Comparison of ENCODE assay signal across 31 cellular contexts in the genomic region with DNA sequence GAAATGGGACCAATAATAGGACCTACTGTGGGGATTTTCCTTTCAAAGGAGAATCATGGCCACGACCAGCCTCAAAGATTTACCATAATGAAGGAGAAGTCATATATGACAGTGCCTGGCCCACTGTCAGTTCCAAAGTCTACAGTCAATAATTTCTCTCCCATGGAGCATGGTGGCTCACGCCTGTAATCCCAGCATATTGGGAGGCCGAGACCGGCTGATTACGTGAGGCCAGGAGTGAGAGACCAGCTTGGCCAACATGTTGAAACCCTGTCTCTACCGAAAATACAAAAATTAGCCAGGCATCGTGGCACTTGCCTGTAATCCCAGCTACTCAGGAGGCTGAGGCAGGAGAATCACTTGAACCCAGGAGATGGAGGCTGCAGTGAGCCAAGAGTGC. TPM values are rescaled to one million over a fixed set of nuclear protein-coding genes. Genes with fewer than 3 reads are reported as not detected.
DNase-seq lines count a peak whose midpoint lies in the region; ATAC-seq, FAIRE-seq and TF ChIP-seq lines count a peak whose summit lies in the region.
"Had no signal": no experiment of that assay in that cellular context is flagged by ENCODE, and none has a peak within 500 bp of the region (broad histone marks: within the 10 kb centered on the region; RNA-seq: fewer than 3 reads in every experiment).

No MANE protein-coding gene starts in this region.

- H3K27me3 Mint-ChIP-seq in endodermal cell (ENCODE audit: insufficient read depth), result no peaks in the 10 kb centered on the region
- H3K27me3 Mint-ChIP-seq: activated naive CD8-positive, alpha-beta T cell treated with anti-CD3 and anti-CD28 coated beads, Interleukin-2, amount 50 U/mL, for 24 hours had no signal

- 93 to 94% methylated on average over 7 of the region's 7 CpGs for WGBS in heart right ventricle, 2 donors
- WGBS in endodermal cell (ENCODE audit: insufficient coverage in 1 of 2, insufficient read length in 1 of 2), 2 experiments, result 93 to 96% methylated on average over 7 of the region's 7 CpGs
- WGBS in pancreas, 2 donors, result 71 to 77% methylated on average over 7 of the region's 7 CpGs
- no CpG with 5 or more reads among the region's 7 CpGs for WGBS in mesendoderm (ENCODE audit: extremely low coverage, insufficient coverage, low lambda C conversion rate)

- H3K23ac ChIP-seq in mesendoderm (ENCODE audit: low read length), result no peak overlapping the region

- no peak overlapping the region for H4K5ac ChIP-seq in mesendoderm (ENCODE audit: low read length)

- no peak overlapping the region for H3K18ac ChIP-seq in mesendoderm (ENCODE audit: low read length)

- H3K27ac ChIP-seq in heart right ventricle (peak overlapping the region in 6 of 10 donors; percentile 63 to 82 (median 78)), endodermal cell (ENCODE audit: low read depth, low read length) (peak overlapping the region; percentile 96), pancreas (peak overlapping the region; percentile 61 to 82 (median 70)), upper lobe of right lung (peak overlapping the region; percentile 2), mesendoderm (ENCODE audit: low read depth, low read length) (no peak overlapping the region)
- H3K27ac ChIP-seq: brain microvascular endothelial cell, colonic mucosa, esophagus squamous epithelium, transverse colon had no signal

- no peak for FAIRE-seq in pancreas (lab: Jason Lieb, UNC)
- FAIRE-seq: A549, K562, keratinocyte had no signal

- H3K4ac ChIP-seq in mesendoderm (ENCODE audit: low read depth, low read length), result no peak overlapping the region

- no peaks in the 10 kb centered on the region for H3K79me2 ChIP-seq in mesendoderm (ENCODE audit: control insufficient read depth, insufficient read depth, low read length)

- no peak overlapping the region for H3K4me2 ChIP-seq in mesendoderm (ENCODE audit: low read length)
- H3K4me2 ChIP-seq: A549, SK-N-SH had no signal

- DNase-seq in heart right ventricle (no peak), left cardiac atrium (no peak), endodermal cell (no peak), pancreas (no peak), upper lobe of right lung (no peak), dedifferentiated amniotic fluid mesenchymal stem cell (ENCODE audit: extremely low spot score) (no peak), COR-L47 (lab: John Stamatoyannopoulos, UW) (no peak), mesendoderm (no peak)
- DNase-seq: activated CD4-positive, alpha-beta T cell treated with anti-CD3 and anti-CD28 coated beads, Interleukin-2, amount 50 U/mL, for 1 hour; activated CD8-positive, alpha-beta memory T cell treated with anti-CD3 and anti-CD28 coated beads, Interleukin-2, amount 50 U/mL, for 4 hours; activated naive CD8-positive, alpha-beta T cell treated with anti-CD3 and anti-CD28 coated beads, Interleukin-2, amount 50 U/mL, for 24 hours; brain microvascular endothelial cell; CD8-positive, alpha-beta memory T cell; colonic mucosa; DMS53; esophagus squamous epithelium; GDM1; mammary epithelial cell; MG63; NCI-H2081; NCI-H345; NCI-H748 treated with DMSO at 0.1 percent for 48 hours; RPMI8226; stimulated activated CD4-positive, alpha-beta T cell treated with anti-CD3 and anti-CD28 coated beads, Interleukin-12 subunit alpha, Interleukin-12 subunit beta, amount 100 ng/mL, for 4 hours; stimulated activated CD4-positive, alpha-beta T cell treated with anti-CD3 and anti-CD28 coated beads, Interleukin-4, amount 100 ng/mL, for 24 hours; transverse colon had no signal

- no peak overlapping the region for H3K4me3 Mint-ChIP-seq in endodermal cell
- H3K4me3 Mint-ChIP-seq: activated naive CD8-positive, alpha-beta T cell treated with anti-CD3 and anti-CD28 coated beads, Interleukin-2, amount 50 U/mL, for 24 hours; CD8-positive, alpha-beta memory T cell had no signal

- ATAC-seq in heart right ventricle (no peak), left cardiac atrium (no peak), pancreas (no peak), upper lobe of right lung (no peak)
- ATAC-seq: A549; activated naive CD8-positive, alpha-beta T cell treated with anti-CD3 and anti-CD28 coated beads, Interleukin-2, amount 50 U/mL, for 24 hours; K562 had no signal

- peaks cover 7% of the 10 kb centered on the region for H3K4me1 Mint-ChIP-seq in endodermal cell

- intact Hi-C loops in heart right ventricle (cut with DNase I) (loop anchor here in 1 of 10 donors (5.0 kb wide), 1 partner anchor 52 kb away; no protein-coding TSS in a partner anchor), left cardiac atrium (cut with DNase I) (loop anchor here in 1 of 2 donors (5.0 kb wide), 1 partner anchor 47 kb away; no protein-coding TSS in a partner anchor), pancreas (cut with DNase I) (no loop called here), upper lobe of right lung (cut with DNase I) (no loop called here)

- no peak overlapping the region for H3K9ac ChIP-seq in endodermal cell (ENCODE audit: extremely low read depth, low read length, poor library complexity, severe bottlenecking)
- H3K9ac ChIP-seq in mesendoderm (ENCODE audit: low read length), result no peak overlapping the region
- H3K9ac ChIP-seq: SK-N-SH had no signal

- H2BK5ac ChIP-seq in mesendoderm (ENCODE audit: low read length), result no peak overlapping the region

- H3K36me3 ChIP-seq in heart right ventricle (no peaks in the 10 kb centered on the region), endodermal cell (ENCODE audit: control insufficient read depth, insufficient read depth, low read length) (no peaks in the 10 kb centered on the region), pancreas (no peaks in the 10 kb centered on the region), upper lobe of right lung (no peaks in the 10 kb centered on the region), mesendoderm (ENCODE audit: control insufficient read depth, insufficient read depth, low read length) (no peaks in the 10 kb centered on the region)
- H3K36me3 ChIP-seq: brain microvascular endothelial cell, colonic mucosa, esophagus squamous epithelium, gastrocnemius medialis, MG63, transverse colon had no signal

- H3K27ac Mint-ChIP-seq in endodermal cell, result peak overlapping the region; percentile 30
- H3K27ac Mint-ChIP-seq: activated naive CD8-positive, alpha-beta T cell treated with anti-CD3 and anti-CD28 coated beads, Interleukin-2, amount 50 U/mL, for 24 hours; CD8-positive, alpha-beta memory T cell had no signal

- no peak overlapping the region for H3K56ac ChIP-seq in mesendoderm (ENCODE audit: low read length)

- no peaks in the 10 kb centered on the region for H3K79me1 ChIP-seq in mesendoderm (ENCODE audit: low read length)

- no peaks in the 10 kb centered on the region for H3K27me3 ChIP-seq in heart right ventricle
- no peaks in the 10 kb centered on the region for H3K27me3 ChIP-seq in endodermal cell (ENCODE audit: control insufficient read depth, insufficient read depth, low read length, poor library complexity, severe bottlenecking)
- no peaks in the 10 kb centered on the region for H3K27me3 ChIP-seq in pancreas
- H3K27me3 ChIP-seq in upper lobe of right lung, result no peaks in the 10 kb centered on the region
- no peaks in the 10 kb centered on the region for H3K27me3 ChIP-seq in mesendoderm (ENCODE audit: insufficient read depth, low read length, poor library complexity)
- H3K27me3 ChIP-seq: brain microvascular endothelial cell, colonic mucosa, esophagus squamous epithelium, gastrocnemius medialis, MG63, transverse colon had no signal

- no peaks in the 10 kb centered on the region for H3K36me3 Mint-ChIP-seq in endodermal cell (ENCODE audit: low read depth)

- H2AK5ac ChIP-seq in mesendoderm (ENCODE audit: low read length), result no peak overlapping the region

- H3K4me1 ChIP-seq in heart right ventricle (peaks cover 0 to 22% (median 12%) of the 10 kb centered on the region in 9 donors), endodermal cell (ENCODE audit: control insufficient read depth, insufficient read depth, low read length) (no peaks in the 10 kb centered on the region), pancreas (peaks cover 4 to 14% (median 10%) of the 10 kb centered on the region in 3 donors), upper lobe of right lung (peaks cover 13% of the 10 kb centered on the region), mesendoderm (ENCODE audit: control insufficient read depth, low read depth, low read length) (no peaks in the 10 kb centered on the region)
- H3K4me1 ChIP-seq: A549 had no signal

- H2BK120ac ChIP-seq in mesendoderm (ENCODE audit: low read depth, low read length), result no peak overlapping the region

- H3K9me3 Mint-ChIP-seq in endodermal cell, result no peaks in the 10 kb centered on the region
- H3K9me3 Mint-ChIP-seq: activated naive CD8-positive, alpha-beta T cell treated with anti-CD3 and anti-CD28 coated beads, Interleukin-2, amount 50 U/mL, for 24 hours; CD8-positive, alpha-beta memory T cell had no signal

- TF ChIP-seq CTCF in heart right ventricle (IDR thresholded peaks at IDR 0.05) (no peak), endodermal cell (conservative IDR thresholded peaks at IDR 0.05) (no peak), pancreas (IDR thresholded peaks at IDR 0.05) (no peak), upper lobe of right lung (IDR thresholded peaks at IDR 0.05) (no peak)

- H3K9me3 ChIP-seq in heart right ventricle (no peaks in the 10 kb centered on the region), endodermal cell (ENCODE audit: control insufficient read depth, low read length) (no peaks in the 10 kb centered on the region), pancreas (no peaks in the 10 kb centered on the region), upper lobe of right lung (no peaks in the 10 kb centered on the region)
- H3K9me3 ChIP-seq: A549, colonic mucosa, esophagus squamous epithelium, gastrocnemius medialis, MG63, SK-N-SH, transverse colon had no signal

- no peak overlapping the region for H4K8ac ChIP-seq in mesendoderm (ENCODE audit: low read depth, low read length)

- no peak overlapping the region for H2BK15ac ChIP-seq in mesendoderm (replicated peaks; ENCODE audit: low read depth)

- no peak overlapping the region for H3K4me3 ChIP-seq in heart right ventricle
- no peak overlapping the region for H3K4me3 ChIP-seq in endodermal cell (ENCODE audit: low read length)
- no peak overlapping the region for H3K4me3 ChIP-seq in pancreas
- no peak overlapping the region for H3K4me3 ChIP-seq in upper lobe of right lung
- no peak overlapping the region for H3K4me3 ChIP-seq in mesendoderm (ENCODE audit: low read length)
- H3K4me3 ChIP-seq: A549, colonic mucosa, esophagus squamous epithelium, gastrocnemius medialis, K562, MG63, transverse colon had no signal

RNA-seq across cellular contexts. Expression of a gene that starts 13.8 kb away (rescaled TPM):
- total RNA-seq in heart right ventricle (10 to 100 TPM; 25.1 to 66.6 (median 36.4) TPM), left cardiac atrium (10 to 100 TPM; 41.4 to 47.5 TPM), endodermal cell (10 to 100 TPM; 34.2 to 44.3 TPM), pancreas (10 to 100 TPM; 15.4 to 32.2 (median 25.5) TPM), upper lobe of right lung (50.6 TPM)
- polyA plus RNA-seq in heart right ventricle (10 to 100 TPM in 1 of 2 donors, 1 to 10 TPM in 1; 6.6 to 15.4 TPM), pancreas (10 to 100 TPM in 1 of 2 donors, 1 to 10 TPM in 1; 6.2 to 13.7 TPM)
- polyA plus RNA-seq in endodermal cell (2013, experiment 1 of 2), result 74.1 TPM
- polyA plus RNA-seq in endodermal cell (2013, experiment 2 of 2), result 75.5 TPM
- polyA plus RNA-seq in mesendoderm (2013, experiment 1 of 2), result 15.8 TPM
- 15.9 TPM for polyA plus RNA-seq in mesendoderm (2013, experiment 2 of 2)
